1 cellular context compared by ENCODE assay signal in the genomic region with DNA sequence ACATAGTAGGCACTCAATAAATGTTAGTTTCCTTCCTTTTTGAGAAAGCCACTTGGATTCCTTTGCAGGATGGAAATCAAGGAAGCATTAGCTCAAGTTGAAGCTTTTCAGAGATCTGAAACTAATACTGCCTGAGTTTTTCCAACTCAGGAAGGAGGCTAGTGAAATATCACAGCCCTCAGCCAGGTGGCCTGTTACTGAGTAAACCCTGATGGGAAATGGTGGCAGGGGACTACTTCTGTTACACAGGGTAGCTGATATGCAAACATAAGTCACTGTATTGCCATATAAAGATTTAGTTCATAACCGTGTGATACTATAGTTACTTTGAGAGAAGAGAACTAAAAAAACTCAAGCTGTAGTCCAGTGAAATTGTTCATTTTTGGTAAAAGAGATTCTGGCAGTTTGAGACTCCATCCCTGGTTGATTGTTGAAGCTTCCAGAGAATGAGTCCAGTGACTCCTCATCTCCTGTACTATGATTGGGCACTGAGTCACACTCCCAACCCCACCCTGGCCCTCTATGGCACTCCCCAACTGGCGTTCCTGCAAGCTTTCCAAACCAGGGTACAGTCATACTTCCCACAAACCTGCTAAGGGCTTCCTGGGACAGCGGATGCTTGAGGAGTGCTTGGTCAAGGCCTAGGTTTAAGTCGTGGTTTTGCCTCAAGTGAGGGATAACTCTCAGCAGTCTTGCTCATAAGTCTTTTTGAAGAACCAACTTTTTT.
TF ChIP-seq lines count a peak whose summit lies in the region.

No MANE protein-coding gene starts in this region.

TF ChIP-seq in IMR-90, 13 proteins besides CTCF, POLR2A, EP300 and RAD21:
- no peak for TF ChIP-seq CEBPB (IDR thresholded peaks at IDR 0.05; ENCODE audit: low read depth, low read length)
- 0 out of 2 replicates have a peak, but pooled peaks have one; percentile 7 for TF ChIP-seq FOS (IDR thresholded peaks at IDR 0.05; ENCODE audit: low read depth, low read length)
